In the genomic region with DNA sequence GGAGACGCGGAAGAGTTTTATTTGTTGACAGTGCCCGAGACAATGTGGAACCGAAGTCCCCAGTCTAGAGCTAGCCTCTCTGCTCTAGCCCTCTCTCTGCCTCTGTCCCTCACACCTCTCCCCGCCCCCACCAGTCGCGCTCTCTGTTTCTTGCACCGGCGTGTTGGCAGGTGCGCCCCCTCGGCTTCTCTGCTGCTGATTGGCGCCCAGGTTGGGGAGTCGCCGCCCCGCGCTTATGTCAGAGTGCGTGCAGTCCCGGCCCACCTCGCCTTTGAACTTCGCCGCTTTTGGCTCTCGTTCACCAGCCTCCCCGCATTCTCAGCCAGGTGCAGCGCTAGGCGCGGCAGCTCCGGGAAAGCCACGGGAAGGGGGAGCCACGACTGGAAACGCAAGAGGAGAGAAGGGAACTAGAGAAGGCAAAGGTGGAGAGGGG, we compare ENCODE assay signal across 12 cellular contexts. TPM values are rescaled to one million over a fixed set of nuclear protein-coding genes. Genes with fewer than 3 reads are reported as not detected.
A peak's percentile ranks its signal among the peaks of the same experiment; 100 is the strongest.
DNase-seq lines count a peak whose midpoint lies in the region; ATAC-seq and TF ChIP-seq lines count a peak whose summit lies in the region.
"Had no signal": no experiment of that assay in that cellular context is flagged by ENCODE, and none has a peak within 500 bp of the region (broad histone marks: within the 10 kb centered on the region; RNA-seq: fewer than 3 reads in every experiment).

A gene (plus strand): TSS at position 315 of the 433 bp plus-strand sequence. CDS start 470 bp downstream, outside the sequence.

- H3K36me3 ChIP-seq in liver (ENCODE audit: control insufficient read depth in 4 of 4, insufficient read depth in 3 of 4, low read depth in 1 of 4, low read length in 3 of 4) = no peaks in the 10 kb centered on the region

- WGBS in liver = 2% methylated on average over 30 of the region's 30 CpGs

- H3K9ac ChIP-seq in liver (ENCODE audit: low read depth in 1 of 2, low read length in 2 of 2) = no peak within 1 kb of the TSS

- H3K9me3 ChIP-seq in liver (ENCODE audit: control insufficient read depth in 4 of 4, low read length in 3 of 4) = no peaks in the 10 kb centered on the region

- TF ChIP-seq CTCF in GM20000 (IDR thresholded peaks at IDR 0.05; ENCODE audit: extremely low read depth, missing control alignments) (no peak), liver (IDR thresholded peaks at IDR 0.05; ENCODE audit: low read depth, low read length, missing input control) (no peak)

- peaks cover 20 to 39% (median 27%) of the 10 kb centered on the region in 4 donors for H3K4me1 ChIP-seq in liver (ENCODE audit: control insufficient read depth in 4 of 4, insufficient read depth in 4 of 4, low read length in 3 of 4)

- peaks cover 10 to 34% (median 31%) of the 10 kb centered on the region in 4 donors for H3K27me3 ChIP-seq in liver (ENCODE audit: control insufficient read depth in 4 of 4, insufficient read depth in 4 of 4, low read length in 3 of 4)

- H3K27ac ChIP-seq in liver (ENCODE audit: low read depth in 1 of 2, low read length in 2 of 2) = no peak within 1 kb of the TSS

- DNase-seq in AG08396 (ENCODE audit: low spot score) (peak; percentile 6), GM20000 (ENCODE audit: low spot score) (peak; percentile 19), kidney glomerular epithelial cell (lab: John Stamatoyannopoulos, UW) (no peak), inferior parietal cortex (ENCODE audit: extremely low spot score) (no peak)
- peak; percentile 4 for DNase-seq in activated CD4-positive, alpha-beta T cell treated with anti-CD3 and anti-CD28 coated beads, Interleukin-2, amount 50 U/mL, for 1 hour
- DNase-seq: GF-D8, hippocampal formation, T-cell had no signal

- no peak for TF ChIP-seq RAD21 in liver (IDR thresholded peaks at IDR 0.05)

- no peak for ATAC-seq in HG03108 (IDR thresholded peaks at IDR 0.05; ENCODE audit: unreplicated experiment)
- no peak for ATAC-seq in HG03571 (IDR thresholded peaks at IDR 0.05; ENCODE audit: unreplicated experiment)
- ATAC-seq: T-cell had no signal

- H3K4me3 ChIP-seq in liver (ENCODE audit: low read depth in 1 of 3, low read length in 3 of 3) = peak within 1 kb of the TSS in 2 of 3 donors; percentile 23 to 33

TF ChIP-seq in liver, 16 proteins besides CTCF, POLR2A, EP300 and RAD21:
- TF ChIP-seq, protein P1, sequence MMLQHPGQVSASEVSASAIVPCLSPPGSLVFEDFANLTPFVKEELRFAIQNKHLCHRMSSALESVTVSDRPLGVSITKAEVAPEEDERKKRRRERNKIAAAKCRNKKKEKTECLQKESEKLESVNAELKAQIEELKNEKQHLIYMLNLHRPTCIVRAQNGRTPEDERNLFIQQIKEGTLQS (IDR thresholded peaks at IDR 0.05) = no peak
- TF ChIP-seq FOXA2 (IDR thresholded peaks at IDR 0.05) (no peak), HNF4G (IDR thresholded peaks at IDR 0.05) (no peak), NR2F2 (IDR thresholded peaks at IDR 0.05) (no peak), TAF1 (conservative IDR thresholded peaks at IDR 0.05) (no peak), EGR1 (IDR thresholded peaks at IDR 0.05; ENCODE audit: low read depth in 2 of 2) (no peak), SP1 (IDR thresholded peaks at IDR 0.05) (no peak), JUND (IDR thresholded peaks at IDR 0.05) (no peak), FOXA1 (IDR thresholded peaks at IDR 0.05) (no peak), GABPA (IDR thresholded peaks at IDR 0.05 in 1 of 2, conservative IDR thresholded peaks at IDR 0.05 in 1 of 2) (no peak), HNF4A (conservative IDR thresholded peaks at IDR 0.05) (no peak), YY1 (IDR thresholded peaks at IDR 0.05) (no peak), RXRA (IDR thresholded peaks at IDR 0.05) (no peak)
- TF ChIP-seq, protein P2, sequence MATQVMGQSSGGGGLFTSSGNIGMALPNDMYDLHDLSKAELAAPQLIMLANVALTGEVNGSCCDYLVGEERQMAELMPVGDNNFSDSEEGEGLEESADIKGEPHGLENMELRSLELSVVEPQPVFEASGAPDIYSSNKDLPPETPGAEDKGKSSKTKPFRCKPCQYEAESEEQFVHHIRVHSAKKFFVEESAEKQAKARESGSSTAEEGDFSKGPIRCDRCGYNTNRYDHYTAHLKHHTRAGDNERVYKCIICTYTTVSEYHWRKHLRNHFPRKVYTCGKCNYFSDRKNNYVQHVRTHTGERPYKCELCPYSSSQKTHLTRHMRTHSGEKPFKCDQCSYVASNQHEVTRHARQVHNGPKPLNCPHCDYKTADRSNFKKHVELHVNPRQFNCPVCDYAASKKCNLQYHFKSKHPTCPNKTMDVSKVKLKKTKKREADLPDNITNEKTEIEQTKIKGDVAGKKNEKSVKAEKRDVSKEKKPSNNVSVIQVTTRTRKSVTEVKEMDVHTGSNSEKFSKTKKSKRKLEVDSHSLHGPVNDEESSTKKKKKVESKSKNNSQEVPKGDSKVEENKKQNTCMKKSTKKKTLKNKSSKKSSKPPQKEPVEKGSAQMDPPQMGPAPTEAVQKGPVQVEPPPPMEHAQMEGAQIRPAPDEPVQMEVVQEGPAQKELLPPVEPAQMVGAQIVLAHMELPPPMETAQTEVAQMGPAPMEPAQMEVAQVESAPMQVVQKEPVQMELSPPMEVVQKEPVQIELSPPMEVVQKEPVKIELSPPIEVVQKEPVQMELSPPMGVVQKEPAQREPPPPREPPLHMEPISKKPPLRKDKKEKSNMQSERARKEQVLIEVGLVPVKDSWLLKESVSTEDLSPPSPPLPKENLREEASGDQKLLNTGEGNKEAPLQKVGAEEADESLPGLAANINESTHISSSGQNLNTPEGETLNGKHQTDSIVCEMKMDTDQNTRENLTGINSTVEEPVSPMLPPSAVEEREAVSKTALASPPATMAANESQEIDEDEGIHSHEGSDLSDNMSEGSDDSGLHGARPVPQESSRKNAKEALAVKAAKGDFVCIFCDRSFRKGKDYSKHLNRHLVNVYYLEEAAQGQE (IDR thresholded peaks at IDR 0.05) = no peak
- TF ChIP-seq, protein P3, sequence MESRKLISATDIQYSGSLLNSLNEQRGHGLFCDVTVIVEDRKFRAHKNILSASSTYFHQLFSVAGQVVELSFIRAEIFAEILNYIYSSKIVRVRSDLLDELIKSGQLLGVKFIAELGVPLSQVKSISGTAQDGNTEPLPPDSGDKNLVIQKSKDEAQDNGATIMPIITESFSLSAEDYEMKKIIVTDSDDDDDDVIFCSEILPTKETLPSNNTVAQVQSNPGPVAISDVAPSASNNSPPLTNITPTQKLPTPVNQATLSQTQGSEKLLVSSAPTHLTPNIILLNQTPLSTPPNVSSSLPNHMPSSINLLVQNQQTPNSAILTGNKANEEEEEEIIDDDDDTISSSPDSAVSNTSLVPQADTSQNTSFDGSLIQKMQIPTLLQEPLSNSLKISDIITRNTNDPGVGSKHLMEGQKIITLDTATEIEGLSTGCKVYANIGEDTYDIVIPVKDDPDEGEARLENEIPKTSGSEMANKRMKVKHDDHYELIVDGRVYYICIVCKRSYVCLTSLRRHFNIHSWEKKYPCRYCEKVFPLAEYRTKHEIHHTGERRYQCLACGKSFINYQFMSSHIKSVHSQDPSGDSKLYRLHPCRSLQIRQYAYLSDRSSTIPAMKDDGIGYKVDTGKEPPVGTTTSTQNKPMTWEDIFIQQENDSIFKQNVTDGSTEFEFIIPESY (IDR thresholded peaks at IDR 0.05) = no peak
- TF ChIP-seq, protein P4, sequence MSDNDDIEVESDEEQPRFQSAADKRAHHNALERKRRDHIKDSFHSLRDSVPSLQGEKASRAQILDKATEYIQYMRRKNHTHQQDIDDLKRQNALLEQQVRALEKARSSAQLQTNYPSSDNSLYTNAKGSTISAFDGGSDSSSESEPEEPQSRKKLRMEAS (IDR thresholded peaks at IDR 0.05) = no peak

RNA-seq across cellular contexts. Expression of the gene that starts here (rescaled TPM):
- not detected for total RNA-seq in liver
- not detected for polyA plus RNA-seq in liver
- total RNA-seq: T-cell had no signal
- polyA plus RNA-seq: IgD-negative memory B cell had no signal

Comparison
In these comparisons a context has a peak if more than half of its experiments do, and no peak if none do; other contexts are left out.
1. DNase-seq: peak in AG08396 (single experiment), GM20000 (single experiment) and activated CD4-positive, alpha-beta T cell treated with anti-CD3 and anti-CD28 coated beads, Interleukin-2, amount 50 U/mL, for 1 hour (single experiment); none in kidney glomerular epithelial cell (single experiment) and inferior parietal cortex (single experiment).